In genomic region chr5:138725153-138725884, GRCh38 we compare ENCODE assay signal across 8 cellular contexts.
DNase-seq lines count a peak whose midpoint lies in the region; ATAC-seq and TF ChIP-seq lines count a peak whose summit lies in the region.

No MANE protein-coding gene starts in this region.

- ATAC-seq in GM18870 (IDR thresholded peaks at IDR 0.05; ENCODE audit: unreplicated experiment), result no peak
- ATAC-seq in GM21390 (IDR thresholded peaks at IDR 0.05; ENCODE audit: unreplicated experiment), result no peak

- H3K4me1 ChIP-seq in mucosa of stomach (ENCODE audit: control insufficient read depth, insufficient read depth, low read length), result peaks cover 18% of the 10 kb centered on the region

- H3K27me3 ChIP-seq in mucosa of stomach (ENCODE audit: control insufficient read depth, insufficient read depth, low read length), result peaks cover 4% of the 10 kb centered on the region

- TF ChIP-seq CTCF in epithelial cell of esophagus (IDR thresholded peaks at IDR 0.05; ENCODE audit: insufficient read depth, low read depth, low read length, missing control alignments), result peak; percentile 85

- H3K9me3 ChIP-seq in mucosa of stomach (ENCODE audit: control insufficient read depth, low read length), result no peaks in the 10 kb centered on the region

- H3K4me3 ChIP-seq in epithelial cell of esophagus (ENCODE audit: low read length), result no peak overlapping the region
- H3K4me3 ChIP-seq in mucosa of stomach (ENCODE audit: low read length), result no peak overlapping the region

- H3K36me3 ChIP-seq in mucosa of stomach (ENCODE audit: control insufficient read depth, insufficient read depth, low read length), result no peaks in the 10 kb centered on the region

- peak; percentile 67 for DNase-seq in SIG-M5 treated with dmso at 0.1 percent for 504 hours (lab: John Stamatoyannopoulos, UW; ENCODE audit: unreplicated experiment)
- no peak for DNase-seq in SIG-M5 (lab: John Stamatoyannopoulos, UW)
- peak; percentile 99 for DNase-seq in NCI-H69 (lab: John Stamatoyannopoulos, UW)
- peak; percentile 98 for DNase-seq in epithelial cell of esophagus (ENCODE audit: low read depth)
- no peak for DNase-seq in stimulated activated CD8-positive, alpha-beta memory T cell treated with anti-CD3 and anti-CD28 coated beads, Interleukin-4, amount 100 ng/mL, for 48 hours

- H3K9ac ChIP-seq in mucosa of stomach (ENCODE audit: low read length), result peak overlapping the region; percentile 15

Comparison
In these comparisons a context has a peak if more than half of its experiments do, and no peak if none do; other contexts are left out.
1. DNase-seq: peak in SIG-M5 treated with dmso at 0.1 percent for 504 hours (single experiment), NCI-H69 (single experiment) and epithelial cell of esophagus (single experiment); none in SIG-M5 (single experiment) and stimulated activated CD8-positive, alpha-beta memory T cell treated with anti-CD3 and anti-CD28 coated beads, Interleukin-4, amount 100 ng/mL, for 48 hours (single experiment).